ENCODE assay signal across 2 cellular contexts in the genomic region with DNA sequence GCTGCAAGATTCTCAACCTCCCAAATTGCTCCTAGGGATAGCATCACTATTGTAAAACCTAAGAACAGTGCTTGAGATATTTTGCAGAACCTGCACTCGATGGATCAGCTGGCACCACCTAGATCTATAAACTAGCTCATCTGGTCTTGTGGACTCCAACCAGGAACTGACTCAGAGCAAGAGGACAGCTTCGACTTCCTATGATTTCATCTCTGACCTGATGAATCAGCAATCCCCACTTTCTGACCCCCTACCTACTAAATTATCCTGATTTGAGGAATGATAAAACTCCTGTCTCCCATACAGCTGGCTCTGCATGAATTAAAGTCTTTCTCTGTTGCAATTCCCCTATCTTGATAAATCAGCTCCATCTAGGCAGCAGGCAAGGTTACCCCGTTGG.
TF ChIP-seq lines count a peak whose summit lies in the region.

No MANE protein-coding gene starts in this region.

TF ChIP-seq in GM23338, 12 proteins besides CTCF, POLR2A, EP300 and RAD21 (continued from another document):
- TF ChIP-seq, protein P1, sequence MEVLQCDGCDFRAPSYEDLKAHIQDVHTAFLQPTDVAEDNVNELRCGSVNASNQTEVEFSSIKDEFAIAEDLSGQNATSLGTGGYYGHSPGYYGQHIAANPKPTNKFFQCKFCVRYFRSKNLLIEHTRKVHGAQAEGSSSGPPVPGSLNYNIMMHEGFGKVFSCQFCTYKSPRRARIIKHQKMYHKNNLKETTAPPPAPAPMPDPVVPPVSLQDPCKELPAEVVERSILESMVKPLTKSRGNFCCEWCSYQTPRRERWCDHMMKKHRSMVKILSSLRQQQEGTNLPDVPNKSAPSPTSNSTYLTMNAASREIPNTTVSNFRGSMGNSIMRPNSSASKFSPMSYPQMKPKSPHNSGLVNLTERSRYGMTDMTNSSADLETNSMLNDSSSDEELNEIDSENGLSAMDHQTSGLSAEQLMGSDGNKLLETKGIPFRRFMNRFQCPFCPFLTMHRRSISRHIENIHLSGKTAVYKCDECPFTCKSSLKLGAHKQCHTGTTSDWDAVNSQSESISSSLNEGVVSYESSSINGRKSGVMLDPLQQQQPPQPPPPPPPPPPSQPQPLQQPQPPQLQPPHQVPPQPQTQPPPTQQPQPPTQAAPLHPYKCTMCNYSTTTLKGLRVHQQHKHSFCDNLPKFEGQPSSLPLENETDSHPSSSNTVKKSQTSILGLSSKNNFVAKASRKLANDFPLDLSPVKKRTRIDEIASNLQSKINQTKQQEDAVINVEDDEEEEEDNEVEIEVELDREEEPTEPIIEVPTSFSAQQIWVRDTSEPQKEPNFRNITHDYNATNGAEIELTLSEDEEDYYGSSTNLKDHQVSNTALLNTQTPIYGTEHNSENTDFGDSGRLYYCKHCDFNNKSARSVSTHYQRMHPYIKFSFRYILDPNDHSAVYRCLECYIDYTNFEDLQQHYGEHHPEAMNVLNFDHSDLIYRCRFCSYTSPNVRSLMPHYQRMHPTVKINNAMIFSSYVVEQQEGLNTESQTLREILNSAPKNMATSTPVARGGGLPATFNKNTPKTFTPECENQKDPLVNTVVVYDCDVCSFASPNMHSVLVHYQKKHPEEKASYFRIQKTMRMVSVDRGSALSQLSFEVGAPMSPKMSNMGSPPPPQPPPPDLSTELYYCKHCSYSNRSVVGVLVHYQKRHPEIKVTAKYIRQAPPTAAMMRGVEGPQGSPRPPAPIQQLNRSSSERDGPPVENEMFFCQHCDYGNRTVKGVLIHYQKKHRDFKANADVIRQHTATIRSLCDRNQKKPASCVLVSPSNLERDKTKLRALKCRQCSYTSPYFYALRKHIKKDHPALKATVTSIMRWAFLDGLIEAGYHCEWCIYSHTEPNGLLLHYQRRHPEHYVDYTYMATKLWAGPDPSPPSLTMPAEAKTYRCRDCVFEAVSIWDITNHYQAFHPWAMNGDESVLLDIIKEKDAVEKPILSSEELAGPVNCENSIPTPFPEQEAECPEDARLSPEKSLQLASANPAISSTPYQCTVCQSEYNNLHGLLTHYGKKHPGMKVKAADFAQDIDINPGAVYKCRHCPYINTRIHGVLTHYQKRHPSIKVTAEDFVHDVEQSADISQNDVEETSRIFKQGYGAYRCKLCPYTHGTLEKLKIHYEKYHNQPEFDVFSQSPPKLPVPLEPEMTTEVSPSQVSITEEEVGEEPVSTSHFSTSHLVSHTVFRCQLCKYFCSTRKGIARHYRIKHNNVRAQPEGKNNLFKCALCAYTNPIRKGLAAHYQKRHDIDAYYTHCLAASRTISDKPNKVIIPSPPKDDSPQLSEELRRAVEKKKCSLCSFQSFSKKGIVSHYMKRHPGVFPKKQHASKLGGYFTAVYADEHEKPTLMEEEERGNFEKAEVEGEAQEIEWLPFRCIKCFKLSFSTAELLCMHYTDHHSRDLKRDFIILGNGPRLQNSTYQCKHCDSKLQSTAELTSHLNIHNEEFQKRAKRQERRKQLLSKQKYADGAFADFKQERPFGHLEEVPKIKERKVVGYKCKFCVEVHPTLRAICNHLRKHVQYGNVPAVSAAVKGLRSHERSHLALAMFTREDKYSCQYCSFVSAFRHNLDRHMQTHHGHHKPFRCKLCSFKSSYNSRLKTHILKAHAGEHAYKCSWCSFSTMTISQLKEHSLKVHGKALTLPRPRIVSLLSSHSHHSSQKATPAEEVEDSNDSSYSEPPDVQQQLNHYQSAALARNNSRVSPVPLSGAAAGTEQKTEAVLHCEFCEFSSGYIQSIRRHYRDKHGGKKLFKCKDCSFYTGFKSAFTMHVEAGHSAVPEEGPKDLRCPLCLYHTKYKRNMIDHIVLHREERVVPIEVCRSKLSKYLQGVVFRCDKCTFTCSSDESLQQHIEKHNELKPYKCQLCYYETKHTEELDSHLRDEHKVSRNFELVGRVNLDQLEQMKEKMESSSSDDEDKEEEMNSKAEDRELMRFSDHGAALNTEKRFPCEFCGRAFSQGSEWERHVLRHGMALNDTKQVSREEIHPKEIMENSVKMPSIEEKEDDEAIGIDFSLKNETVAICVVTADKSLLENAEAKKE (CRISPR knock-in tag; IDR thresholded peaks at IDR 0.05): no peak

TF ChIP-seq in WTC11, 78 proteins besides CTCF, POLR2A, EP300 and RAD21 (continued from another document):
- TF ChIP-seq, protein P2, sequence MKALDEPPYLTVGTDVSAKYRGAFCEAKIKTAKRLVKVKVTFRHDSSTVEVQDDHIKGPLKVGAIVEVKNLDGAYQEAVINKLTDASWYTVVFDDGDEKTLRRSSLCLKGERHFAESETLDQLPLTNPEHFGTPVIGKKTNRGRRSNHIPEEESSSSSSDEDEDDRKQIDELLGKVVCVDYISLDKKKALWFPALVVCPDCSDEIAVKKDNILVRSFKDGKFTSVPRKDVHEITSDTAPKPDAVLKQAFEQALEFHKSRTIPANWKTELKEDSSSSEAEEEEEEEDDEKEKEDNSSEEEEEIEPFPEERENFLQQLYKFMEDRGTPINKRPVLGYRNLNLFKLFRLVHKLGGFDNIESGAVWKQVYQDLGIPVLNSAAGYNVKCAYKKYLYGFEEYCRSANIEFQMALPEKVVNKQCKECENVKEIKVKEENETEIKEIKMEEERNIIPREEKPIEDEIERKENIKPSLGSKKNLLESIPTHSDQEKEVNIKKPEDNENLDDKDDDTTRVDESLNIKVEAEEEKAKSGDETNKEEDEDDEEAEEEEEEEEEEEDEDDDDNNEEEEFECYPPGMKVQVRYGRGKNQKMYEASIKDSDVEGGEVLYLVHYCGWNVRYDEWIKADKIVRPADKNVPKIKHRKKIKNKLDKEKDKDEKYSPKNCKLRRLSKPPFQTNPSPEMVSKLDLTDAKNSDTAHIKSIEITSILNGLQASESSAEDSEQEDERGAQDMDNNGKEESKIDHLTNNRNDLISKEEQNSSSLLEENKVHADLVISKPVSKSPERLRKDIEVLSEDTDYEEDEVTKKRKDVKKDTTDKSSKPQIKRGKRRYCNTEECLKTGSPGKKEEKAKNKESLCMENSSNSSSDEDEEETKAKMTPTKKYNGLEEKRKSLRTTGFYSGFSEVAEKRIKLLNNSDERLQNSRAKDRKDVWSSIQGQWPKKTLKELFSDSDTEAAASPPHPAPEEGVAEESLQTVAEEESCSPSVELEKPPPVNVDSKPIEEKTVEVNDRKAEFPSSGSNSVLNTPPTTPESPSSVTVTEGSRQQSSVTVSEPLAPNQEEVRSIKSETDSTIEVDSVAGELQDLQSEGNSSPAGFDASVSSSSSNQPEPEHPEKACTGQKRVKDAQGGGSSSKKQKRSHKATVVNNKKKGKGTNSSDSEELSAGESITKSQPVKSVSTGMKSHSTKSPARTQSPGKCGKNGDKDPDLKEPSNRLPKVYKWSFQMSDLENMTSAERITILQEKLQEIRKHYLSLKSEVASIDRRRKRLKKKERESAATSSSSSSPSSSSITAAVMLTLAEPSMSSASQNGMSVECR (CRISPR knock-in tag; IDR thresholded peaks at IDR 0.05; ENCODE audit: borderline replicate concordance): no peak
- TF ChIP-seq, protein P3, sequence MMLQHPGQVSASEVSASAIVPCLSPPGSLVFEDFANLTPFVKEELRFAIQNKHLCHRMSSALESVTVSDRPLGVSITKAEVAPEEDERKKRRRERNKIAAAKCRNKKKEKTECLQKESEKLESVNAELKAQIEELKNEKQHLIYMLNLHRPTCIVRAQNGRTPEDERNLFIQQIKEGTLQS (CRISPR knock-in tag; conservative IDR thresholded peaks at IDR 0.05): no peak
- no peak for TF ChIP-seq JAZF1 (CRISPR knock-in tag; IDR thresholded peaks at IDR 0.05)
